ENCODE assay signal across 1 cellular context in the genomic region with DNA sequence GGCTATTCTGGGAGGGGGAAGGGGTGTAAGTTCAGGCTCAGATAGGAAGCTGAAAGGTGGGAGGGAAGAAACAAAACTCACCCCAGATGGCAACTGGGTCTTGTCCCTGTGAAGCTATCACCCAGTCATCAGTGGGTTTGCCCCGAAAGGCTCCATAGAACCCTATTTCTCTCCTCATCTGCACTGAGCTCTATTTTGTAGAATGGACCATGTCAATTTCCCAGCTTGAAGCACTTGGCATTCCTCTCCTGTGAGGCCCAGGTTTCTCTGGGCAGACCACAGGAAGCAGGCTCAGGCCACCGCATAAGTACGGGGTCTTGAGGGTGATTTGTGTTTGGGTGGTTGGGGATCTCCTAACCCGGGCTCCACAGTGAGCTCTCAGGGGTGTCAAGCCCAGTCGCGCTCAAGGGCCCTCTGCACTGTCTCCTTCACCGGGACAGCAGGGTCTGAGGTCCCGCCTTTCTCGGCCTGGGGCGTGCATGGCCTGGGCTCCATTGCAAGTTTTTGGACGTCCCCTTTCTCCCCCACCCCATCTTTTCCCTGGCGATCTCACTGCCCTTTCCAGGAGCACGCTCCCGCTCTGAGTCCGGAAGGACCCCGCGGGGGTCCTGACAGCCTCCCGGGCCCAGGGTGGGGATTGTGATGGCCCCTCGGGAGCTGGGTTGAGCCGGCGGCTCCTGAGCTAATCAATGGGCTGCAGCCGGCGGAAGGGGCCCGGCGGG.
TF ChIP-seq lines count a peak whose summit lies in the region.

No MANE protein-coding gene starts in this region.

TF ChIP-seq in WTC11, 78 proteins besides CTCF, POLR2A, EP300 and RAD21 (continued from another document):
- TF ChIP-seq E2F4 (CRISPR knock-in tag; IDR thresholded peaks at IDR 0.05; ENCODE audit: borderline replicate concordance, low read depth) (no peak), ATF2 (CRISPR knock-in tag; IDR thresholded peaks at IDR 0.05; ENCODE audit: borderline replicate concordance, low read depth) (no peak), GABPB1 (CRISPR knock-in tag; IDR thresholded peaks at IDR 0.05) (no peak), ZNF423 (CRISPR knock-in tag; IDR thresholded peaks at IDR 0.05) (no peak)
- TF ChIP-seq, protein P1, sequence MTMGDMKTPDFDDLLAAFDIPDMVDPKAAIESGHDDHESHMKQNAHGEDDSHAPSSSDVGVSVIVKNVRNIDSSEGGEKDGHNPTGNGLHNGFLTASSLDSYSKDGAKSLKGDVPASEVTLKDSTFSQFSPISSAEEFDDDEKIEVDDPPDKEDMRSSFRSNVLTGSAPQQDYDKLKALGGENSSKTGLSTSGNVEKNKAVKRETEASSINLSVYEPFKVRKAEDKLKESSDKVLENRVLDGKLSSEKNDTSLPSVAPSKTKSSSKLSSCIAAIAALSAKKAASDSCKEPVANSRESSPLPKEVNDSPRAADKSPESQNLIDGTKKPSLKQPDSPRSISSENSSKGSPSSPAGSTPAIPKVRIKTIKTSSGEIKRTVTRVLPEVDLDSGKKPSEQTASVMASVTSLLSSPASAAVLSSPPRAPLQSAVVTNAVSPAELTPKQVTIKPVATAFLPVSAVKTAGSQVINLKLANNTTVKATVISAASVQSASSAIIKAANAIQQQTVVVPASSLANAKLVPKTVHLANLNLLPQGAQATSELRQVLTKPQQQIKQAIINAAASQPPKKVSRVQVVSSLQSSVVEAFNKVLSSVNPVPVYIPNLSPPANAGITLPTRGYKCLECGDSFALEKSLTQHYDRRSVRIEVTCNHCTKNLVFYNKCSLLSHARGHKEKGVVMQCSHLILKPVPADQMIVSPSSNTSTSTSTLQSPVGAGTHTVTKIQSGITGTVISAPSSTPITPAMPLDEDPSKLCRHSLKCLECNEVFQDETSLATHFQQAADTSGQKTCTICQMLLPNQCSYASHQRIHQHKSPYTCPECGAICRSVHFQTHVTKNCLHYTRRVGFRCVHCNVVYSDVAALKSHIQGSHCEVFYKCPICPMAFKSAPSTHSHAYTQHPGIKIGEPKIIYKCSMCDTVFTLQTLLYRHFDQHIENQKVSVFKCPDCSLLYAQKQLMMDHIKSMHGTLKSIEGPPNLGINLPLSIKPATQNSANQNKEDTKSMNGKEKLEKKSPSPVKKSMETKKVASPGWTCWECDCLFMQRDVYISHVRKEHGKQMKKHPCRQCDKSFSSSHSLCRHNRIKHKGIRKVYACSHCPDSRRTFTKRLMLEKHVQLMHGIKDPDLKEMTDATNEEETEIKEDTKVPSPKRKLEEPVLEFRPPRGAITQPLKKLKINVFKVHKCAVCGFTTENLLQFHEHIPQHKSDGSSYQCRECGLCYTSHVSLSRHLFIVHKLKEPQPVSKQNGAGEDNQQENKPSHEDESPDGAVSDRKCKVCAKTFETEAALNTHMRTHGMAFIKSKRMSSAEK (CRISPR knock-in tag; IDR thresholded peaks at IDR 0.05; ENCODE audit: borderline replicate concordance) = no peak
